Comparison of ENCODE assay signal across 10 cellular contexts in the genomic region with DNA sequence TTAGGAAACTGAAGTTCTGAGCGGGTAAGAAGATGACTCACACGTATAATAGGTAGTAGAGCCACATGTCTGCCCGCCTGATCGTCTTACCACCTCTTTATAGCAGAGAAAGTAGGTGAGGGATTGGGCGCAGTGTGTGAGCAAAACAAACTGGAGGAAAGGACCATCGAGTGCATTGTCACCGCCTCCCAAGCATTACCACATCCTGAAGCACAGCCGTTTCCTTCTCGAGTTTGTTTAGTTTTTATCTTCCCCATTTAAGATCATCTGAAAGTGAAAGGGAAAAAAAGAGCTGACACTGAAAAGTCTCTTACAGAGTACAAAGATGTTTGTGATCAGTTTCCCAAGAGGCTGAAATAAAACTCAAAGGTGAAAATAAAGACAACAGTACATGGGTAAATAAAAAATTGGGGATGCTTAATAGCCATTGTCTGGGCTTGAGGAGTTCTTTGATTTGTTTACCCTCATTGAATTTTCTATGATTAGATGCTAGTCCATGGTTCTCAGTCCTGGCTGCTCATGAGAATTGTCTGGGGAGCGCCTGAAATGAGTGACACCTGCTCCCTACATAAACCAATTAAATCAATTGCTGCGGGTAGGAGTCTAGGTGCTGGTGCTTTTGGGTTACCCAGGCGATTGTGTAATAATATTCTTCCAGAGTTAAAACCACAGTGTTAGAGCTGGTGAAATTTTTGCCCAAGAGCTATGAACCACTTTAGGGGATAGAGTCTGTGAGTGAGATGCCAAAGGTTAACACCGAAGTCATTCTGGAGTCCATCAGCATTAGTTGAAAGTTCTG. TPM values are rescaled to one million over a fixed set of nuclear protein-coding genes. Genes with fewer than 3 reads are reported as not detected.
DNase-seq lines count a peak whose midpoint lies in the region; ATAC-seq and TF ChIP-seq lines count a peak whose summit lies in the region.
"Had no signal": no experiment of that assay in that cellular context is flagged by ENCODE, and none has a peak within 500 bp of the region (broad histone marks: within the 10 kb centered on the region; RNA-seq: fewer than 3 reads in every experiment).

No MANE protein-coding gene starts in this region.

- WGBS in hepatocyte (ENCODE audit: low lambda C conversion rate, missing lambda C conversion rate): 80% methylated on average over 13 of the region's 13 CpGs

- DNase-seq in DMS 273 (lab: John Stamatoyannopoulos, UW; ENCODE audit: unreplicated experiment) (peak; percentile 10), DMS 273 treated with DMSO at 0.1 percent for 48 hours (lab: John Stamatoyannopoulos, UW) (no peak), NCI-H69 (lab: John Stamatoyannopoulos, UW) (peak; percentile 4), hepatocyte (ENCODE audit: low spot score) (no peak), ecto neural progenitor cell (ENCODE audit: low spot score) (no peak)
- peak; percentile 35 for DNase-seq in activated CD8-positive, alpha-beta memory T cell treated with anti-CD3 and anti-CD28 coated beads, Interleukin-2, amount 50 U/mL, for 24 hours (ENCODE audit: extremely low read depth)
- DNase-seq in stimulated activated CD8-positive, alpha-beta memory T cell treated with anti-CD3 and anti-CD28 coated beads, Interleukin-7, amount 100 ng/mL, for 4 hours (ENCODE audit: low read depth in 2 of 2): peak; percentile 57 to 70

- H3K36me3 ChIP-seq in hepatocyte (replicated peaks; ENCODE audit: insufficient read depth, low read depth): no peaks in the 10 kb centered on the region

- peak; percentile 89 for ATAC-seq in HG03095 (IDR thresholded peaks at IDR 0.05; ENCODE audit: unreplicated experiment)
- ATAC-seq: body of pancreas had no signal

- peaks cover 67% of the 10 kb centered on the region for H3K79me2 ChIP-seq in hepatocyte

- H3K9me3 ChIP-seq in hepatocyte (ENCODE audit: low read depth): no peaks in the 10 kb centered on the region
- H3K9me3 ChIP-seq: body of pancreas had no signal

- TF ChIP-seq CTCF in hepatocyte (IDR thresholded peaks at IDR 0.05; ENCODE audit: poor library complexity): no peak

- no peaks in the 10 kb centered on the region for H4K20me1 ChIP-seq in hepatocyte (ENCODE audit: insufficient read depth, poor library complexity, severe bottlenecking)

- H3K27ac ChIP-seq in hepatocyte: peak overlapping the region; percentile 67
- H3K27ac ChIP-seq: 22Rv1 had no signal

- no peak overlapping the region for H3K4me3 ChIP-seq in hepatocyte
- H3K4me3 ChIP-seq: body of pancreas had no signal

- no peak overlapping the region for H2AFZ ChIP-seq in hepatocyte

- H3K4me1 ChIP-seq in hepatocyte (ENCODE audit: insufficient read depth): no peaks in the 10 kb centered on the region

- H3K27me3 ChIP-seq in hepatocyte: no peaks in the 10 kb centered on the region
- H3K27me3 ChIP-seq: body of pancreas had no signal

- peak overlapping the region; percentile 20 for H3K4me2 ChIP-seq in hepatocyte

- no peaks in the 10 kb centered on the region for H3K9me2 ChIP-seq in hepatocyte (replicated peaks; ENCODE audit: insufficient read depth)

RNA-seq across cellular contexts. Expression of a gene that starts 15.0 kb away (rescaled TPM):
- total RNA-seq in hepatocyte: 22.5 and 30.9 TPM in 2 replicates
- 19.8 and 23.4 TPM in 2 replicates for polyA plus RNA-seq in hepatocyte

Comparison
In these comparisons a context has a peak if more than half of its experiments do, and no peak if none do; other contexts are left out.
1. DNase-seq: peak in DMS 273 (single experiment), NCI-H69 (single experiment), activated CD8-positive, alpha-beta memory T cell treated with anti-CD3 and anti-CD28 coated beads, Interleukin-2, amount 50 U/mL, for 24 hours (single experiment) and stimulated activated CD8-positive, alpha-beta memory T cell treated with anti-CD3 and anti-CD28 coated beads, Interleukin-7, amount 100 ng/mL, for 4 hours (2 of 2); none in DMS 273 treated with DMSO at 0.1 percent for 48 hours (single experiment), hepatocyte (single experiment) and ecto neural progenitor cell (single experiment).